Comparison of ENCODE assay signal across 11 cellular contexts in the genomic region with DNA sequence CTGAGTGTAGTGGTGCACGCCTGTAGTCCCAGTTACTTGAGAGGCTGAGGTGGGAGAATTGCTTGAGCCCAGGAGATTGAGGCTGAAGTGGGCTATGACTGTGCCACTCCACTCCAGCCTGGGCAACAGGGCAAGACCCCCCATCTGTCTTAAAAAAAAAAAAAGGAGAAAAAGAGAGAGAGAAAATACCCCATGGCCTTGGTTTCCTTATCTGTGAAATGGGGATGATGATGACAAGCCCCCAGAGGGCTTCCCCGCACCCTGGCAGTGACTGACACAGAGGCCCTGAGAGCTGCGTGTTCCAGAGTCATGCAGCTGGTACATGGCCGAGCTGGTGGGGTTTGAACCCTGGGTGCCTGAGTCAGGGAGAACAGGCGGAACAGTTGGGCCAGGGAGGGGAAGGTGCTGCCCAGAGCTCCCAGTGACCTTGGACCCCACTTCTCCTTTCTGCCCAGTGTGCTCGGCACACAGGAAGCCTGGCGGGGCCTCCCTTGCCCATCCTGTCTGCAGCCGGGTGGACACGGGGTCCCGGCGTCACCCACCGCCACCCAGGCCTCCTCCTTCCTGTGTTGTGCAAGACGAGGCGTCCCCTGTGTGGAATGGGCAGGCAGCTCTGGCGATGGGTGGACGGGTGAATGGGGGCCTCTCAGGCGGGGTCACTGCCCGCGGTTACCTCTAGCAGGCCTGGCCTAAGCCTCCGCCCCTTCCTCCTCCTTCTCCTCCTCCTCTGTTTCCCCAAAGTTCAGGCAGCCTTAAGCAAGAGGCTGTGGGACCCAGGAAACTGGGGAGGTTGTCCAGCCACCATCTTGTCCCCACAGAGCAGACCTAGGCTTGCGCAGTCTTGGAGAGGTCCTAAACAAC.
DNase-seq lines count a peak whose midpoint lies in the region; ATAC-seq and TF ChIP-seq lines count a peak whose summit lies in the region.
"Had no signal": no experiment of that assay in that cellular context is flagged by ENCODE, and none has a peak within 500 bp of the region (broad histone marks: within the 10 kb centered on the region; RNA-seq: fewer than 3 reads in every experiment).

No MANE protein-coding gene starts in this region.

- no peak overlapping the region for H2BK5ac ChIP-seq in mesenchymal stem cell (ENCODE audit: low read depth, low read length, poor library complexity, severe bottlenecking)

- peak overlapping the region in 1 of 2 experiments; percentile 58 for H3K4ac ChIP-seq in mesenchymal stem cell (ENCODE audit: low read depth in 1 of 2, low read length in 2 of 2)

- H3K4me1 ChIP-seq in esophagus muscularis mucosa (peaks cover 23 to 38% (median 34%) of the 10 kb centered on the region in 4 donors), mesenchymal stem cell (ENCODE audit: control insufficient read depth, insufficient read depth, low read depth, low read length) (peaks cover 8% of the 10 kb centered on the region), stomach (peaks cover 12 to 46% (median 27%) of the 10 kb centered on the region in 4 donors)

- no peak overlapping the region for H2BK120ac ChIP-seq in mesenchymal stem cell (ENCODE audit: low read depth, low read length)

- H2AK5ac ChIP-seq in mesenchymal stem cell (ENCODE audit: low read length, severe bottlenecking), result no peak overlapping the region

- H3K36me3 ChIP-seq in esophagus muscularis mucosa (no peaks in the 10 kb centered on the region), mesenchymal stem cell (ENCODE audit: control insufficient read depth in 1 of 2, insufficient read depth in 2 of 2, low read depth in 1 of 2, low read length in 2 of 2) (no peaks in the 10 kb centered on the region), stomach (no peaks in the 10 kb centered on the region)

- TF ChIP-seq POLR2A in NB4 (IDR thresholded peaks at IDR 0.05; ENCODE audit: extremely low read depth, insufficient read length), result no peak
- TF ChIP-seq POLR2A in esophagus muscularis mucosa (IDR thresholded peaks at IDR 0.05; ENCODE audit: low read depth), result no peak
- TF ChIP-seq POLR2A in stomach (IDR thresholded peaks at IDR 0.05), result no peak

- peak; percentile 92 for DNase-seq in NB4 (ENCODE audit: low read depth)
- peak; percentile 94 for DNase-seq in esophagus muscularis mucosa (ENCODE audit: extremely low spot score)
- no peak for DNase-seq in mesenchymal stem cell
- DNase-seq in stomach, result peak; percentile 55
- DNase-seq in GOT3 (lab: John Stamatoyannopoulos, UW), result no peak
- no peak for DNase-seq in LoVo (ENCODE audit: low spot score)
- DNase-seq in T-helper 2 cell, result no peak
- DNase-seq: activated B cell treated with CpG ODN at 0.5 μM for 24 hours, PC-3 had no signal

- peak overlapping the region in 1 of 2 experiments; percentile 26 for H3K14ac ChIP-seq in mesenchymal stem cell (ENCODE audit: low read length in 2 of 2)

- H3K27me3 ChIP-seq in esophagus muscularis mucosa (peaks cover 0 to 7% (median 0%) of the 10 kb centered on the region in 4 donors), mesenchymal stem cell (ENCODE audit: control insufficient read depth in 1 of 2, insufficient read depth in 1 of 2, low read length in 2 of 2) (no peaks in the 10 kb centered on the region), stomach (no peaks in the 10 kb centered on the region)

- H3K27ac ChIP-seq in esophagus muscularis mucosa (replicated peaks in 1 of 4) (peak overlapping the region; percentile 12 to 65 (median 54)), mesenchymal stem cell (ENCODE audit: low read length, poor library complexity, severe bottlenecking) (no peak overlapping the region), stomach (peak overlapping the region in 4 of 5 donors; percentile 29 to 83 (median 66))

- no peak overlapping the region for H3K9ac ChIP-seq in mesenchymal stem cell (ENCODE audit: low read length)

- WGBS in esophagus muscularis mucosa, result 80% methylated on average over 10 of the region's 21 CpGs
- whole genome bisulfite sequencing in mesenchymal stem cell, result 91% methylated on average over 19 of the region's 21 CpGs
- WGBS in stomach, 5 donors, result 74 to 88% (median 79%) methylated on average over 14 to 21 of the region's 21 CpGs

- intact Hi-C loops in esophagus muscularis mucosa (cut with DNase I), result loop anchor here (5.0 kb wide), 1 partner anchor 72 kb away; no protein-coding TSS in a partner anchor
- intact Hi-C loops in stomach (cut with DNase I; ENCODE audit: low total_unique reads), result no loop called here

- H4K91ac ChIP-seq in mesenchymal stem cell (ENCODE audit: low read length), result no peak overlapping the region

- no peak for ATAC-seq in HG03280 (IDR thresholded peaks at IDR 0.05; ENCODE audit: unreplicated experiment)
- ATAC-seq: PC-3 had no signal

- H4K8ac ChIP-seq in mesenchymal stem cell (ENCODE audit: low read length), result peak overlapping the region; percentile 60

- no peak overlapping the region for H2AFZ ChIP-seq in mesenchymal stem cell (ENCODE audit: low read depth, low read length)

- peak overlapping the region in 1 of 2 experiments; percentile 83 for H2BK12ac ChIP-seq in mesenchymal stem cell (ENCODE audit: low read length in 2 of 2)

- no peaks in the 10 kb centered on the region for H3K9me3 ChIP-seq in esophagus muscularis mucosa
- H3K9me3 ChIP-seq in mesenchymal stem cell (ENCODE audit: control insufficient read depth, low read length), result no peaks in the 10 kb centered on the region
- no peaks in the 10 kb centered on the region for H3K9me3 ChIP-seq in stomach

- no peak overlapping the region for H2BK15ac ChIP-seq in mesenchymal stem cell (ENCODE audit: low read depth, poor library complexity, severe bottlenecking)

- no peak overlapping the region for H3K23ac ChIP-seq in mesenchymal stem cell (ENCODE audit: low read length in 2 of 2)

- H3K18ac ChIP-seq in mesenchymal stem cell (ENCODE audit: low read depth in 1 of 2, low read length in 2 of 2), result no peak overlapping the region

- H3K4me2 ChIP-seq in mesenchymal stem cell (ENCODE audit: low read length, poor library complexity, severe bottlenecking), result no peak overlapping the region
- H3K4me2 ChIP-seq: smooth muscle cell had no signal

- H3K4me3 ChIP-seq in NB4 (ENCODE audit: low read depth, low read length) (no peak overlapping the region), esophagus muscularis mucosa (no peak overlapping the region), mesenchymal stem cell (ENCODE audit: insufficient read depth in 1 of 2, low read depth in 1 of 2, low read length in 2 of 2) (no peak overlapping the region), stomach (no peak overlapping the region)
- H3K4me3 ChIP-seq: smooth muscle cell had no signal

- TF ChIP-seq CTCF in NB4 (IDR thresholded peaks at IDR 0.05; ENCODE audit: low read depth, low read length) (no peak), esophagus muscularis mucosa (IDR thresholded peaks at IDR 0.05) (no peak), stomach (IDR thresholded peaks at IDR 0.05) (no peak)

- H3K79me1 ChIP-seq in mesenchymal stem cell (replicated peaks; ENCODE audit: low read length, poor library complexity, severe bottlenecking), result no peaks in the 10 kb centered on the region

- TF ChIP-seq EP300 in esophagus muscularis mucosa (IDR thresholded peaks at IDR 0.05) (peak; percentile 57), stomach (IDR thresholded peaks at IDR 0.05) (no peak)

Comparison
In these comparisons a context has a peak if more than half of its experiments do, and no peak if none do; other contexts are left out.
1. DNase-seq: peak in NB4 (single experiment), esophagus muscularis mucosa (single experiment) and stomach (single experiment); none in mesenchymal stem cell (single experiment), GOT3 (single experiment), LoVo (single experiment) and T-helper 2 cell (0 of 5).